11 cellular contexts compared by ENCODE assay signal in genomic region chr2:134836986-134837385, GRCh38. TPM values are rescaled to one million over a fixed set of nuclear protein-coding genes. Genes with fewer than 3 reads are reported as not detected.
DNase-seq lines count a peak whose midpoint lies in the region; ATAC-seq, FAIRE-seq and TF ChIP-seq lines count a peak whose summit lies in the region.
"Had no signal": no experiment of that assay in that cellular context is flagged by ENCODE, and none has a peak within 500 bp of the region (broad histone marks: within the 10 kb centered on the region; RNA-seq: fewer than 3 reads in every experiment).

No MANE protein-coding gene starts in this region.

- H3K9me3 Mint-ChIP-seq in activated CD4-positive, alpha-beta T cell treated with anti-CD3 and anti-CD28 coated beads, Interleukin-2, amount 10 ng/mL, durations not matched to agents 24 days and 14 days = peaks cover 4% of the 10 kb centered on the region

- no peak overlapping the region for H3K4me2 ChIP-seq in fibroblast of lung (ENCODE audit: extremely low read depth, insufficient read depth, low read length)
- H3K4me2 ChIP-seq in osteoblast (ENCODE audit: insufficient read depth, low read length) = peak overlapping the region; percentile 49

- FAIRE-seq in RCC 7860 (lab: Jason Lieb, UNC) = peak; percentile 100

- no peaks in the 10 kb centered on the region for H3K36me3 Mint-ChIP-seq in activated CD4-positive, alpha-beta T cell treated with anti-CD3 and anti-CD28 coated beads, Interleukin-2, amount 10 ng/mL, durations not matched to agents 24 days and 14 days (ENCODE audit: low read depth)

- H3K9me3 ChIP-seq in fibroblast of lung (ENCODE audit: control insufficient read depth, insufficient read depth, low read depth, low read length) (no peaks in the 10 kb centered on the region), osteoblast (ENCODE audit: low read depth, low read length) (no peaks in the 10 kb centered on the region)

- no peaks in the 10 kb centered on the region for H3K4me1 Mint-ChIP-seq in activated CD4-positive, alpha-beta T cell treated with anti-CD3 and anti-CD28 coated beads, Interleukin-2, amount 10 ng/mL, durations not matched to agents 24 days and 14 days

- TF ChIP-seq CTCF in fibroblast of lung (conservative IDR thresholded peaks at IDR 0.05 in 1 of 2, IDR thresholded peaks at IDR 0.05 in 1 of 2; ENCODE audit: low read depth in 1 of 2, low read length in 2 of 2) (no peak), osteoblast (IDR thresholded peaks at IDR 0.05; ENCODE audit: extremely low read depth, low read depth, low read length) (no peak)

- ATAC-seq in HG02852 (IDR thresholded peaks at IDR 0.05; ENCODE audit: unreplicated experiment) (no peak), GM19395 (IDR thresholded peaks at IDR 0.05; ENCODE audit: unreplicated experiment) (no peak)

- in situ Hi-C loops in Caki2 (cut with HindIII; ENCODE audit: low pct_unique_long_range_greater_than_20kb, low sequenced_read_pairs) = no loop called here

- H3K36me3 ChIP-seq in fibroblast of lung (ENCODE audit: control insufficient read depth, insufficient read depth, low read length) (no peaks in the 10 kb centered on the region), osteoblast (ENCODE audit: insufficient read depth, low read length) (no peaks in the 10 kb centered on the region)

- no peak overlapping the region for H3K27ac Mint-ChIP-seq in activated CD4-positive, alpha-beta T cell treated with anti-CD3 and anti-CD28 coated beads, Interleukin-2, amount 10 ng/mL, durations not matched to agents 24 days and 14 days

- peaks cover 18% of the 10 kb centered on the region for H3K27me3 Mint-ChIP-seq in activated CD4-positive, alpha-beta T cell treated with anti-CD3 and anti-CD28 coated beads, Interleukin-2, amount 10 ng/mL, durations not matched to agents 24 days and 14 days

- H3K9ac ChIP-seq in fibroblast of lung (ENCODE audit: insufficient read depth, low read length) = no peak overlapping the region

- no peaks in the 10 kb centered on the region for H4K20me1 ChIP-seq in fibroblast of lung (ENCODE audit: control insufficient read depth, extremely low read depth, insufficient read depth, low read length)
- H4K20me1 ChIP-seq in osteoblast (ENCODE audit: insufficient read depth, low read length) = no peaks in the 10 kb centered on the region

- H3K27me3 ChIP-seq in fibroblast of lung (ENCODE audit: control insufficient read depth, insufficient read depth, low read length) (no peaks in the 10 kb centered on the region), osteoblast (ENCODE audit: insufficient read depth, low read length) (no peaks in the 10 kb centered on the region)

- intact Hi-C loops in activated CD4-positive, alpha-beta T cell treated with anti-CD3 and anti-CD28 coated beads, Interleukin-2, amount 10 ng/mL, durations not matched to agents 24 days and 14 days (cut with micrococcal nuclease) = no loop called here

- H3K4me1 ChIP-seq in fibroblast of lung (ENCODE audit: control insufficient read depth, extremely low read depth, insufficient read depth, low read length) (no peaks in the 10 kb centered on the region), osteoblast (ENCODE audit: insufficient read depth, low read length) (peaks cover 16% of the 10 kb centered on the region)

- DNase-seq in Caki2 (ENCODE audit: low read depth) (peak; percentile 83), RCC 7860 (ENCODE audit: low spot score) (peak; percentile 98), fibroblast of lung (ENCODE audit: low read depth in 2 of 2) (peak; percentile 67 to 98), osteoblast (ENCODE audit: insufficient read length, low spot score, missing footprints) (peak; percentile 92), medulla oblongata (ENCODE audit: extremely low spot score) (no peak)
- DNase-seq in activated CD4-positive, alpha-beta T cell treated with anti-CD3 and anti-CD28 coated beads, Interleukin-2, amount 10 ng/mL, durations not matched to agents 24 days and 14 days = no peak
- DNase-seq: islet precursor cell, NCI-H2107 had no signal

- H3K4me3 ChIP-seq in fibroblast of lung (replicated peaks in 1 of 4; ENCODE audit: control extremely low read depth in 1 of 4, insufficient read depth in 1 of 4, low read depth in 3 of 4, low read length in 4 of 4) = no peak overlapping the region
- no peak overlapping the region for H3K4me3 ChIP-seq in osteoblast (ENCODE audit: insufficient read depth, low read length)

- no peak overlapping the region for H3K4me3 Mint-ChIP-seq in activated CD4-positive, alpha-beta T cell treated with anti-CD3 and anti-CD28 coated beads, Interleukin-2, amount 10 ng/mL, durations not matched to agents 24 days and 14 days

- H3K27ac ChIP-seq in fibroblast of lung (ENCODE audit: insufficient read depth, low read length) = peak overlapping the region; percentile 2
- peak overlapping the region; percentile 66 for H3K27ac ChIP-seq in osteoblast (ENCODE audit: low read depth, low read length)

- H2AFZ ChIP-seq in fibroblast of lung (ENCODE audit: low read length) (no peak overlapping the region), osteoblast (ENCODE audit: low read length) (peak overlapping the region; percentile 38)

- no peaks in the 10 kb centered on the region for H3K79me2 ChIP-seq in fibroblast of lung (ENCODE audit: control insufficient read depth, insufficient read depth, low read length)
- no peaks in the 10 kb centered on the region for H3K79me2 ChIP-seq in osteoblast (ENCODE audit: insufficient read depth, low read length)

RNA-seq across cellular contexts. Expression of gene ACMSD, which starts 1.4 kb away (rescaled TPM):
- total RNA-seq in Caki2 (2014; rRNA removed; shearing (Covaris generic); ENCODE audit: low replicate concordance) = 3.8 and 5.3 TPM in 2 replicates
- total RNA-seq in fibroblast of lung (not detected in 2 replicates), osteoblast (not detected in 2 replicates)
- not detected in 2 replicates for polyA plus RNA-seq in fibroblast of lung
- polyA plus RNA-seq in fibroblast of lung (2012) = not detected in 2 replicates
- not detected in 2 replicates for polyA minus RNA-seq in fibroblast of lung (ENCODE audit: low replicate concordance)
- not detected in 2 replicates for total RNA-seq in activated CD4-positive, alpha-beta T cell treated with anti-CD3 and anti-CD28 coated beads, Interleukin-2, amount 10 ng/mL, durations not matched to agents 24 days and 14 days
- total RNA-seq: subcutaneous adipose tissue had no signal

Comparison
In these comparisons a context has a peak if more than half of its experiments do, and no peak if none do; other contexts are left out.
1. DNase-seq: peak in Caki2 (single experiment), RCC 7860 (single experiment), fibroblast of lung (2 of 2) and osteoblast (single experiment); none in activated CD4-positive, alpha-beta T cell treated with anti-CD3 and anti-CD28 coated beads, Interleukin-2, amount 10 ng/mL, durations not matched to agents 24 days and 14 days (single experiment) and medulla oblongata (single experiment).